In the genomic region with DNA sequence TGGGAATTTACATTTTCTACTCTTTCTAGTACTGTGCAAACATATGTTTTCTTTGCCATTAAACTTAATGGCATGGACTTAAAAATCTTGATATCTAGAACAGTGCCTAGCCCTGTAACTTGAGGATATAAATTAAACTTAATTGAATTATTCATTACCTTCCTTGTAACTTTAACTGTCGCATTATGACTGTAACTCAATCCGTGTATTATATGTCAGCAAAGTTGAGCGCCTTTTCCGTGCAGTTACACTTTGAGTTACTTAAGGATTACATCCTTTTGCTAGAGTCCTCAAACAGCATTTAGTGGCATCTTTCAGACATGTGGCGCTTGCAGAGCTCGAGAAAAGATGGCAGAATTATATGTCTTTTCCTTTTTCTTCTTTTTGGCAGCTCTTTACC, we compare ENCODE assay signal across 29 cellular contexts.
"Had no signal": no experiment of that assay in that cellular context is flagged by ENCODE, and none has a peak within 500 bp of the region (broad histone marks: within the 10 kb centered on the region; RNA-seq: fewer than 3 reads in every experiment).

No MANE protein-coding gene starts in this region.

- H3K27ac ChIP-seq: stomach, suprapubic skin, testis, thoracic aorta, thyroid gland, tibial artery, tibial nerve, transverse colon, upper lobe of left lung, upper lobe of right lung, uterus, vagina had no signal

- H3K27ac Mint-ChIP-seq: stimulated activated effector memory CD8-positive, alpha-beta T cell treated with anti-CD3 and anti-CD28 coated beads, Interleukin-12 subunit alpha, Interleukin-12 subunit beta, amount 100 ng/mL, for 72 hours; stimulated activated memory B cell treated with anti-CD40 and anti-IgM and Interleukin-4, amounts not matched to agents 10 μg/mL and 1 μg/mL and 100 μg/mL, for 72 hours; stimulated activated naive B cell treated with anti-CD40 and anti-IgM and Interleukin-4, amounts not matched to agents 10 μg/mL and 1 μg/mL and 100 μg/mL, for 72 hours; stimulated activated naive CD8-positive, alpha-beta T cell treated with anti-CD3 and anti-CD28 coated beads, Interleukin-15, amount 100 ng/mL, for 72 hours; stimulated activated naive CD8-positive, alpha-beta T cell treated with anti-CD3 and anti-CD28 coated beads, Interleukin-15, Interleukin-2, amounts not matched to agents 100 ng/mL and 50 ng/mL, for 24 hours; type B pancreatic cell had no signal

- H3K36me3 Mint-ChIP-seq: stimulated activated effector memory CD8-positive, alpha-beta T cell treated with anti-CD3 and anti-CD28 coated beads, Interleukin-12 subunit alpha, Interleukin-12 subunit beta, amount 100 ng/mL, for 72 hours; stimulated activated memory B cell treated with anti-CD40 and anti-IgM and Interleukin-4, amounts not matched to agents 10 μg/mL and 1 μg/mL and 100 μg/mL, for 72 hours; stimulated activated naive B cell treated with anti-CD40 and anti-IgM and Interleukin-4, amounts not matched to agents 10 μg/mL and 1 μg/mL and 100 μg/mL, for 72 hours; type B pancreatic cell had no signal

- H3K4me3 Mint-ChIP-seq: stimulated activated effector memory CD8-positive, alpha-beta T cell treated with anti-CD3 and anti-CD28 coated beads, Interleukin-12 subunit alpha, Interleukin-12 subunit beta, amount 100 ng/mL, for 72 hours; stimulated activated memory B cell treated with anti-CD40 and anti-IgM and Interleukin-4, amounts not matched to agents 10 μg/mL and 1 μg/mL and 100 μg/mL, for 72 hours; stimulated activated naive B cell treated with anti-CD40 and anti-IgM and Interleukin-4, amounts not matched to agents 10 μg/mL and 1 μg/mL and 100 μg/mL, for 72 hours; stimulated activated naive CD8-positive, alpha-beta T cell treated with anti-CD3 and anti-CD28 coated beads, Interleukin-15, amount 100 ng/mL, for 72 hours; stimulated activated naive CD8-positive, alpha-beta T cell treated with anti-CD3 and anti-CD28 coated beads, Interleukin-15, Interleukin-2, amounts not matched to agents 100 ng/mL and 50 ng/mL, for 24 hours; type B pancreatic cell had no signal

- H3K9me3 Mint-ChIP-seq: stimulated activated memory B cell treated with anti-CD40 and anti-IgM and Interleukin-4, amounts not matched to agents 10 μg/mL and 1 μg/mL and 100 μg/mL, for 72 hours had no signal

- FAIRE-seq: urothelium cell line had no signal

- H3K4me3 ChIP-seq: stomach, suprapubic skin, testis, thoracic aorta, thyroid gland, tibial artery, tibial nerve, transverse colon, upper lobe of left lung, upper lobe of right lung, uterus, vagina had no signal

- H3K4me1 Mint-ChIP-seq: stimulated activated effector memory CD8-positive, alpha-beta T cell treated with anti-CD3 and anti-CD28 coated beads, Interleukin-12 subunit alpha, Interleukin-12 subunit beta, amount 100 ng/mL, for 72 hours; stimulated activated memory B cell treated with anti-CD40 and anti-IgM and Interleukin-4, amounts not matched to agents 10 μg/mL and 1 μg/mL and 100 μg/mL, for 72 hours; stimulated activated naive B cell treated with anti-CD40 and anti-IgM and Interleukin-4, amounts not matched to agents 10 μg/mL and 1 μg/mL and 100 μg/mL, for 72 hours; stimulated activated naive CD8-positive, alpha-beta T cell treated with anti-CD3 and anti-CD28 coated beads, Interleukin-15, amount 100 ng/mL, for 72 hours had no signal

- H3K27me3 ChIP-seq: stomach, suprapubic skin, testis, thyroid gland, tibial artery, tibial nerve, transverse colon, upper lobe of left lung, upper lobe of right lung, uterus, vagina had no signal

- H3K27me3 Mint-ChIP-seq: stimulated activated memory B cell treated with anti-CD40 and anti-IgM and Interleukin-4, amounts not matched to agents 10 μg/mL and 1 μg/mL and 100 μg/mL, for 72 hours; stimulated activated naive B cell treated with anti-CD40 and anti-IgM and Interleukin-4, amounts not matched to agents 10 μg/mL and 1 μg/mL and 100 μg/mL, for 72 hours; stimulated activated naive CD8-positive, alpha-beta T cell treated with anti-CD3 and anti-CD28 coated beads, Interleukin-15, amount 100 ng/mL, for 72 hours; stimulated activated naive CD8-positive, alpha-beta T cell treated with anti-CD3 and anti-CD28 coated beads, Interleukin-15, Interleukin-2, amounts not matched to agents 100 ng/mL and 50 ng/mL, for 24 hours; type B pancreatic cell had no signal

- DNase-seq: stimulated activated CD4-positive, alpha-beta T cell treated with anti-CD3 and anti-CD28 coated beads, Interleukin-2, amount 100 ng/mL, for 48 hours; stimulated activated CD4-positive, alpha-beta T cell treated with anti-CD3 and anti-CD28 coated beads, Interleukin-4, amount 100 ng/mL, for 1 hour; stimulated activated CD4-positive, alpha-beta T cell treated with anti-CD3 and anti-CD28 coated beads, Interleukin-4, amount 100 ng/mL, for 24 hours; stimulated activated CD4-positive, alpha-beta T cell treated with anti-CD3 and anti-CD28 coated beads, Interleukin-4, amount 100 ng/mL, for 4 hours; stimulated activated CD8-positive, alpha-beta memory T cell treated with anti-CD3 and anti-CD28 coated beads, Interleukin-4, amount 100 ng/mL, for 48 hours; stimulated activated naive B cell treated with anti-CD40 and anti-IgM and Interleukin-4, amounts not matched to agents 10 μg/mL and 1 μg/mL and 100 μg/mL, for 72 hours; stimulated activated naive CD4-positive, alpha-beta T cell; stimulated activated naive CD4-positive, alpha-beta T cell treated with Interleukin-2 at 50 U/mL for 16 hours; stimulated activated naive CD8-positive, alpha-beta T cell treated with anti-CD3 and anti-CD28 coated beads, Interleukin-15, amount 100 ng/mL, for 72 hours; stimulated activated naive CD8-positive, alpha-beta T cell treated with anti-CD3 and anti-CD28 coated beads, Interleukin-15, Interleukin-2, amounts not matched to agents 100 U/mL and 50 U/mL, for 24 hours; stomach; substantia nigra; testis; thyroid gland; tibial artery; transverse colon; trophoblast cell; upper lobe of left lung; upper lobe of right lung; uterus had no signal

- ATAC-seq: stimulated activated effector memory CD8-positive, alpha-beta T cell treated with anti-CD3 and anti-CD28 coated beads, Interleukin-12 subunit alpha, Interleukin-12 subunit beta, amount 100 ng/mL, for 72 hours; stimulated activated memory B cell treated with anti-CD40 and anti-IgM and Interleukin-4, amounts not matched to agents 10 μg/mL and 1 μg/mL and 100 μg/mL, for 72 hours; stimulated activated naive B cell treated with anti-CD40 and anti-IgM and Interleukin-4, amounts not matched to agents 10 μg/mL and 1 μg/mL and 100 μg/mL, for 72 hours; stimulated activated naive CD8-positive, alpha-beta T cell treated with anti-CD3 and anti-CD28 coated beads, Interleukin-15, amount 100 ng/mL, for 72 hours; stimulated activated naive CD8-positive, alpha-beta T cell treated with anti-CD3 and anti-CD28 coated beads, Interleukin-15, Interleukin-2, amounts not matched to agents 100 U/mL and 50 U/mL, for 24 hours; upper lobe of right lung had no signal
